In genomic region chr14:53152909-53153701, GRCh38 we compare ENCODE assay signal across 8 cellular contexts. TPM values are rescaled to one million over a fixed set of nuclear protein-coding genes. Genes with fewer than 3 reads are reported as not detected.
DNase-seq lines count a peak whose midpoint lies in the region; ATAC-seq lines count a peak whose summit lies in the region.

TSS of gene DDHD1 (minus strand) at chr14:53153323. CDS start at chr14:53153098, 225 bp downstream.

- POLR2A ChIA-PET in activated CD8-positive, alpha-beta T cell treated with anti-CD3 and anti-CD28 coated beads, Interleukin-2, amount 10 ng/mL, durations not matched to agents 7 days and 5 days (lab: Charles Lee) = interaction anchor here (0.6 to 5.1 kb wide), 19 partner anchors 9 to 601 kb away, joined by 3 to 121 read pairs (median 6); partner anchors contain the start of genes ERO1A, GPR137C and TXNDC16

- H3K27me3 Mint-ChIP-seq in activated CD8-positive, alpha-beta T cell treated with anti-CD3 and anti-CD28 coated beads, Interleukin-2, amount 10 ng/mL, durations not matched to agents 7 days and 5 days (ENCODE audit: low read depth) = no peaks in the 10 kb centered on the region

- CTCF ChIA-PET in activated CD8-positive, alpha-beta T cell treated with anti-CD3 and anti-CD28 coated beads, Interleukin-2, amount 10 ng/mL, durations not matched to agents 7 days and 5 days (lab: Charles Lee) = interaction anchor here (0.9 to 7.6 kb wide), 5 partner anchors 18 to 328 kb away, joined by 3 to 82 read pairs (median 5); no protein-coding TSS in a partner anchor

- H3K4me3 Mint-ChIP-seq in activated CD8-positive, alpha-beta T cell treated with anti-CD3 and anti-CD28 coated beads, Interleukin-2, amount 10 ng/mL, durations not matched to agents 7 days and 5 days = peak within 1 kb of the TSS; percentile 99

- peaks cover 35% of the 10 kb centered on the region for H3K36me3 Mint-ChIP-seq in activated CD8-positive, alpha-beta T cell treated with anti-CD3 and anti-CD28 coated beads, Interleukin-2, amount 10 ng/mL, durations not matched to agents 7 days and 5 days (ENCODE audit: low read depth)

- DNase-seq in C1 segment of cervical spinal cord (lab: John Stamatoyannopoulos, UW) (peak in 13 of 14 donors; percentile 44 to 84 (median 69)), GM19240 (ENCODE audit: insufficient read length, low spot score) (peak; percentile 60), NCI-H82 (lab: John Stamatoyannopoulos, UW) (peak; percentile 83), lung microvascular endothelial cell (ENCODE audit: low read depth in 2 of 2) (peak; percentile 74 to 79)
- peak; percentile 84 for DNase-seq in activated CD8-positive, alpha-beta T cell treated with anti-CD3 and anti-CD28 coated beads, Interleukin-2, amount 10 ng/mL, durations not matched to agents 7 days and 5 days
- DNase-seq in effector CD4-positive, alpha-beta T cell = peak; percentile 78
- peak; percentile 71 for DNase-seq in stimulated activated CD8-positive, alpha-beta memory T cell treated with anti-CD3 and anti-CD28 coated beads, Interleukin-12 subunit alpha, Interleukin-12 subunit beta, amount 100 ng/mL, for 1 hour (ENCODE audit: low read depth)

- H3K27ac Mint-ChIP-seq in activated CD8-positive, alpha-beta T cell treated with anti-CD3 and anti-CD28 coated beads, Interleukin-2, amount 10 ng/mL, durations not matched to agents 7 days and 5 days = peak within 1 kb of the TSS; percentile 98

- peak; percentile 63 for ATAC-seq in HG03460 (IDR thresholded peaks at IDR 0.05; ENCODE audit: unreplicated experiment)
- peak; percentile 77 for ATAC-seq in activated CD8-positive, alpha-beta T cell treated with anti-CD3 and anti-CD28 coated beads, Interleukin-2, amount 10 ng/mL, durations not matched to agents 7 days and 5 days

- H3K4me1 Mint-ChIP-seq in activated CD8-positive, alpha-beta T cell treated with anti-CD3 and anti-CD28 coated beads, Interleukin-2, amount 10 ng/mL, durations not matched to agents 7 days and 5 days (ENCODE audit: low read depth) = peaks cover 43% of the 10 kb centered on the region

- no peaks in the 10 kb centered on the region for H3K9me3 Mint-ChIP-seq in activated CD8-positive, alpha-beta T cell treated with anti-CD3 and anti-CD28 coated beads, Interleukin-2, amount 10 ng/mL, durations not matched to agents 7 days and 5 days (ENCODE audit: insufficient read depth)

RNA-seq across cellular contexts. Expression of gene DDHD1, which starts in this region (rescaled TPM):
- total RNA-seq in activated CD8-positive, alpha-beta T cell treated with anti-CD3 and anti-CD28 coated beads, Interleukin-2, amount 10 ng/mL, durations not matched to agents 7 days and 5 days = 10 to 100 TPM; 51.8 to 56.8 TPM
- 4.4 and 6.3 TPM in 2 replicates for total RNA-seq in lung microvascular endothelial cell

Comparison
In these comparisons a context has a peak if more than half of its experiments do, and no peak if none do; other contexts are left out.
1. Peak in every context shown above with its lines: DNase-seq and ATAC-seq.